In genomic region chr4:1080432-1080831, GRCh38 we compare ENCODE assay signal across 3 cellular contexts.
TF ChIP-seq lines count a peak whose summit lies in the region.

No MANE protein-coding gene starts in this region.

TF ChIP-seq in A549, 52 proteins besides CTCF, POLR2A, EP300 and RAD21:
- TF ChIP-seq HOXB13 (CRISPR knock-in tag; IDR thresholded peaks at IDR 0.05; ENCODE audit: low read depth), result no peak
- TF ChIP-seq HOXA7 (CRISPR knock-in tag; IDR thresholded peaks at IDR 0.05), result no peak
- no peak for TF ChIP-seq ZC3H11A (IDR thresholded peaks at IDR 0.05)
- no peak for TF ChIP-seq RARB (CRISPR knock-in tag; IDR thresholded peaks at IDR 0.05)
- TF ChIP-seq GATA3 (IDR thresholded peaks at IDR 0.05; ENCODE audit: borderline replicate concordance), result no peak
- TF ChIP-seq RNF2 (IDR thresholded peaks at IDR 0.05; ENCODE audit: borderline replicate concordance, low read depth), result no peak
- TF ChIP-seq CEBPB (IDR thresholded peaks at IDR 0.05), result no peak
- no peak for TF ChIP-seq POLR2AphosphoS2 (conservative IDR thresholded peaks at IDR 0.05; ENCODE audit: low read length)
- TF ChIP-seq ZSCAN20 (CRISPR knock-in tag; IDR thresholded peaks at IDR 0.05), result no peak
- TF ChIP-seq HOXB5 (CRISPR knock-in tag; IDR thresholded peaks at IDR 0.05), result no peak
- TF ChIP-seq NFE2L2 (conservative IDR thresholded peaks at IDR 0.05; ENCODE audit: low read length), result no peak
- TF ChIP-seq NPAS2 (CRISPR knock-in tag; IDR thresholded peaks at IDR 0.05; ENCODE audit: borderline replicate concordance), result no peak

TF ChIP-seq in HEK293, 187 proteins besides CTCF, POLR2A, EP300 and RAD21:
- no peak for TF ChIP-seq ZNF544 (tag by site-specific recombination; IDR thresholded peaks at IDR 0.05)
- TF ChIP-seq ZNF776 (tag by site-specific recombination; IDR thresholded peaks at IDR 0.05; ENCODE audit: borderline replicate concordance), result no peak
- TF ChIP-seq, protein P1, sequence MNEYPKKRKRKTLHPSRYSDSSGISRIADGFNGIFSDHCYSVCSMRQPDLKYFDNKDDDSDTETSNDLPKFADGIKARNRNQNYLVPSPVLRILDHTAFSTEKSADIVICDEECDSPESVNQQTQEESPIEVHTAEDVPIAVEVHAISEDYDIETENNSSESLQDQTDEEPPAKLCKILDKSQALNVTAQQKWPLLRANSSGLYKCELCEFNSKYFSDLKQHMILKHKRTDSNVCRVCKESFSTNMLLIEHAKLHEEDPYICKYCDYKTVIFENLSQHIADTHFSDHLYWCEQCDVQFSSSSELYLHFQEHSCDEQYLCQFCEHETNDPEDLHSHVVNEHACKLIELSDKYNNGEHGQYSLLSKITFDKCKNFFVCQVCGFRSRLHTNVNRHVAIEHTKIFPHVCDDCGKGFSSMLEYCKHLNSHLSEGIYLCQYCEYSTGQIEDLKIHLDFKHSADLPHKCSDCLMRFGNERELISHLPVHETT (tag by site-specific recombination; IDR thresholded peaks at IDR 0.05), result no peak
- no peak for TF ChIP-seq ZNF223 (tag by site-specific recombination; IDR thresholded peaks at IDR 0.05)
- TF ChIP-seq ZNF404 (tag by site-specific recombination; IDR thresholded peaks at IDR 0.05), result no peak
- no peak for TF ChIP-seq GLI2 (tag by site-specific recombination; IDR thresholded peaks at IDR 0.05; ENCODE audit: borderline replicate concordance, low read depth)
- peak; percentile 69; the same call in 1 of the 2 replicates for TF ChIP-seq ZNF266 (tag by site-specific recombination; IDR thresholded peaks at IDR 0.05; ENCODE audit: low read depth)
- TF ChIP-seq ZSCAN23 (tag by site-specific recombination; IDR thresholded peaks at IDR 0.05), result no peak

TF ChIP-seq in H1, 55 proteins besides CTCF, POLR2A, EP300 and RAD21:
- TF ChIP-seq GTF2F1 (IDR thresholded peaks at IDR 0.05; ENCODE audit: borderline replicate concordance, low read depth, low read length), result no peak
- no peak for TF ChIP-seq TAF7 (optimal IDR thresholded peaks at IDR 0.05; ENCODE audit: borderline replicate concordance, low read depth, low read length)
- TF ChIP-seq MAFK (IDR thresholded peaks at IDR 0.05; ENCODE audit: low read depth, low read length), result no peak
- TF ChIP-seq KDM4A (IDR thresholded peaks at IDR 0.05; ENCODE audit: low read depth, low read length, severe bottlenecking), result no peak
- TF ChIP-seq ASH2L (IDR thresholded peaks at IDR 0.05; ENCODE audit: low read length), result no peak
- TF ChIP-seq USF2 (IDR thresholded peaks at IDR 0.05; ENCODE audit: low read length), result no peak
- TF ChIP-seq SIN3A (conservative IDR thresholded peaks at IDR 0.05 in 1 of 2, IDR thresholded peaks at IDR 0.05 in 1 of 2; ENCODE audit: low read depth in 1 of 2, low read length in 2 of 2), result no peak
- no peak for TF ChIP-seq KDM5A (IDR thresholded peaks at IDR 0.05; ENCODE audit: low read length)
- no peak for TF ChIP-seq BRCA1 (IDR thresholded peaks at IDR 0.05; ENCODE audit: low read depth, low read length)
- TF ChIP-seq TEAD4 (IDR thresholded peaks at IDR 0.05; ENCODE audit: low read depth, low read length), result no peak
- TF ChIP-seq CHD7 (IDR thresholded peaks at IDR 0.05; ENCODE audit: insufficient replicate concordance, low read length), result no peak
- TF ChIP-seq HDAC6 (IDR thresholded peaks at IDR 0.05; ENCODE audit: low read depth, low read length), result no peak
- TF ChIP-seq TBP (IDR thresholded peaks at IDR 0.05; ENCODE audit: low read depth, low read length), result no peak
- TF ChIP-seq TAF1 (IDR thresholded peaks at IDR 0.05; ENCODE audit: low read depth, low read length), result no peak
- no peak for TF ChIP-seq CBX5 (IDR thresholded peaks at IDR 0.05; ENCODE audit: low read depth, low read length)
